1 cellular context compared by ENCODE assay signal in genomic region chr1:1899266-1899966, GRCh38.
TF ChIP-seq lines count a peak whose summit lies in the region.

No MANE protein-coding gene starts in this region.

TF ChIP-seq in HepG2, 621 proteins besides CTCF, POLR2A, EP300 and RAD21 (continued from another document and continues in another):
- no peak for TF ChIP-seq SRF (IDR thresholded peaks at IDR 0.05; ENCODE audit: low read depth, low read length)
- TF ChIP-seq ZFP1 (CRISPR knock-in tag; IDR thresholded peaks at IDR 0.05), result no peak
- no peak for TF ChIP-seq HDAC6 (IDR thresholded peaks at IDR 0.05; ENCODE audit: low read depth, low read length)
- TF ChIP-seq ZNF616 (CRISPR knock-in tag; IDR thresholded peaks at IDR 0.05; ENCODE audit: low read depth), result no peak
- TF ChIP-seq DMTF1 (CRISPR knock-in tag; IDR thresholded peaks at IDR 0.05), result no peak
- TF ChIP-seq PRPF4 (IDR thresholded peaks at IDR 0.05; ENCODE audit: low read depth, low read length, poor library complexity, severe bottlenecking), result no peak
- TF ChIP-seq ZNF17 (CRISPR knock-in tag; IDR thresholded peaks at IDR 0.05), result no peak
- TF ChIP-seq ATM (IDR thresholded peaks at IDR 0.05; ENCODE audit: borderline replicate concordance), result no peak
- no peak for TF ChIP-seq ZNF883 (CRISPR knock-in tag; IDR thresholded peaks at IDR 0.05; ENCODE audit: not compliant biosample characterization)
- no peak for TF ChIP-seq ZNF75D (CRISPR knock-in tag; IDR thresholded peaks at IDR 0.05; ENCODE audit: borderline replicate concordance)
- TF ChIP-seq TEAD3 (CRISPR knock-in tag; optimal IDR thresholded peaks at IDR 0.05; ENCODE audit: borderline replicate concordance), result no peak
- no peak for TF ChIP-seq ZNF263 (CRISPR knock-in tag; IDR thresholded peaks at IDR 0.05)
- 0 out of 2 replicates have a peak, but pooled peaks have one; percentile 50 for TF ChIP-seq ZNF782 (CRISPR knock-in tag; IDR thresholded peaks at IDR 0.05; ENCODE audit: borderline replicate concordance)
- TF ChIP-seq RFXAP (CRISPR knock-in tag; IDR thresholded peaks at IDR 0.05; ENCODE audit: borderline replicate concordance), result no peak
- TF ChIP-seq ZNF639 (CRISPR knock-in tag; conservative IDR thresholded peaks at IDR 0.05), result no peak
- no peak for TF ChIP-seq SRY (CRISPR knock-in tag; IDR thresholded peaks at IDR 0.05)
- TF ChIP-seq ZBTB33 (CRISPR knock-in tag; IDR thresholded peaks at IDR 0.05), result no peak
- no peak for TF ChIP-seq GLMP (CRISPR knock-in tag; IDR thresholded peaks at IDR 0.05; ENCODE audit: borderline replicate concordance)
- no peak for TF ChIP-seq ZNF180 (CRISPR knock-in tag; IDR thresholded peaks at IDR 0.05; ENCODE audit: borderline replicate concordance, low read depth)
- TF ChIP-seq MYPOP (CRISPR knock-in tag; IDR thresholded peaks at IDR 0.05), result no peak
- no peak for TF ChIP-seq SOX6 (IDR thresholded peaks at IDR 0.05)
- no peak for TF ChIP-seq SOX6 (CRISPR knock-in tag; IDR thresholded peaks at IDR 0.05)
- TF ChIP-seq KAT7 (CRISPR knock-in tag; IDR thresholded peaks at IDR 0.05; ENCODE audit: borderline replicate concordance), result no peak
- TF ChIP-seq CC2D1A (CRISPR knock-in tag; IDR thresholded peaks at IDR 0.05), result no peak
- TF ChIP-seq ZNF558 (CRISPR knock-in tag; IDR thresholded peaks at IDR 0.05; ENCODE audit: borderline replicate concordance), result no peak
- TF ChIP-seq ZNF83 (CRISPR knock-in tag; IDR thresholded peaks at IDR 0.05; ENCODE audit: borderline replicate concordance), result no peak
- TF ChIP-seq MNT (IDR thresholded peaks at IDR 0.05), result no peak
- no peak for TF ChIP-seq NFE2 (CRISPR knock-in tag; IDR thresholded peaks at IDR 0.05)
- TF ChIP-seq ZNF576 (CRISPR knock-in tag; IDR thresholded peaks at IDR 0.05), result no peak
- TF ChIP-seq ZNF230 (CRISPR knock-in tag; IDR thresholded peaks at IDR 0.05), result no peak
- no peak for TF ChIP-seq ZNF589 (CRISPR knock-in tag; conservative IDR thresholded peaks at IDR 0.05)
- TF ChIP-seq NKX3-1 (CRISPR knock-in tag; IDR thresholded peaks at IDR 0.05), result no peak
- TF ChIP-seq NRL (CRISPR knock-in tag; IDR thresholded peaks at IDR 0.05; ENCODE audit: borderline replicate concordance), result no peak
- TF ChIP-seq NFAT5 (CRISPR knock-in tag; IDR thresholded peaks at IDR 0.05), result no peak
- no peak for TF ChIP-seq ZNF562 (CRISPR knock-in tag; IDR thresholded peaks at IDR 0.05; ENCODE audit: borderline replicate concordance)
- no peak for TF ChIP-seq SP4 (CRISPR knock-in tag; IDR thresholded peaks at IDR 0.05)
- TF ChIP-seq RXRA (CRISPR knock-in tag; IDR thresholded peaks at IDR 0.05), result peak; percentile 89
- peak; percentile 24; the same call in 1 of the 2 replicates for TF ChIP-seq MYC (CRISPR knock-in tag; IDR thresholded peaks at IDR 0.05; ENCODE audit: borderline replicate concordance)
- TF ChIP-seq ZBTB26 (CRISPR knock-in tag; IDR thresholded peaks at IDR 0.05; ENCODE audit: borderline replicate concordance), result no peak
- no peak for TF ChIP-seq SNAPC5 (CRISPR knock-in tag; IDR thresholded peaks at IDR 0.05; ENCODE audit: borderline replicate concordance)
- no peak for TF ChIP-seq HOXA5 (CRISPR knock-in tag; IDR thresholded peaks at IDR 0.05)
- no peak for TF ChIP-seq FIP1L1 (IDR thresholded peaks at IDR 0.05; ENCODE audit: borderline replicate concordance, insufficient read depth, low read depth, low read length)
- no peak for TF ChIP-seq ZNF414 (CRISPR knock-in tag; IDR thresholded peaks at IDR 0.05)
- peak in 1 of 2 experiments; percentile 15; a peak in 1 of 4 replicates for TF ChIP-seq NR2F1 (CRISPR knock-in tag; IDR thresholded peaks at IDR 0.05)
- TF ChIP-seq TBX2 (CRISPR knock-in tag; IDR thresholded peaks at IDR 0.05; ENCODE audit: borderline replicate concordance), result no peak
